Comparison of ENCODE assay signal across 3 cellular contexts in genomic region chr2:110441905-110442304, GRCh38. TPM values are rescaled to one million over a fixed set of nuclear protein-coding genes. Genes with fewer than 3 reads are reported as not detected.
"Had no signal": no experiment of that assay in that cellular context is flagged by ENCODE, and none has a peak within 500 bp of the region (broad histone marks: within the 10 kb centered on the region; RNA-seq: fewer than 3 reads in every experiment).

No MANE protein-coding gene starts in this region.

RNA-seq across cellular contexts. Expression of gene LIMS4, which starts 30.7 kb away (rescaled TPM):
- total RNA-seq: activated CD4-positive, alpha-beta T cell treated with anti-CD3 and anti-CD28 coated beads, Interleukin-2, amount 10 ng/mL, durations not matched to agents 7 days and 5 days; activated T-helper 2 cell treated with anti-CD3 and anti-CD28 coated beads, Interferon-gamma antibody, Interleukin-2, Interleukin-4, amounts not matched to agents 10 μg/mL and 5 μg/mL and 100 μg/mL, durations not matched to agents 14 hours and 24 hours and 36 hours; WTC11 had no signal
